1 cellular context compared by ENCODE assay signal in genomic region chr1:155118090-155118489, GRCh38. TPM values are rescaled to one million over a fixed set of nuclear protein-coding genes. Genes with fewer than 3 reads are reported as not detected.
"Had no signal": no experiment of that assay in that cellular context is flagged by ENCODE, and none has a peak within 500 bp of the region (broad histone marks: within the 10 kb centered on the region; RNA-seq: fewer than 3 reads in every experiment).

No MANE protein-coding gene starts in this region.

RNA-seq across cellular contexts. Expression of gene EFNA1, which starts 9.6 kb away (rescaled TPM):
- total RNA-seq: GM23248 had no signal
